ENCODE assay signal across 1 cellular context in genomic region chr17:48483004-48483403, GRCh38.
TF ChIP-seq lines count a peak whose summit lies in the region.

No MANE protein-coding gene starts in this region.

TF ChIP-seq in HCT116, 20 proteins besides CTCF, POLR2A, EP300 and RAD21 (continued from another document):
- TF ChIP-seq REST (IDR thresholded peaks at IDR 0.05; ENCODE audit: low read depth) (no peak), EGR1 (IDR thresholded peaks at IDR 0.05; ENCODE audit: low read depth) (no peak), FOSL1 (IDR thresholded peaks at IDR 0.05; ENCODE audit: low read depth) (no peak), ZFX (IDR thresholded peaks at IDR 0.05) (no peak), ATF3 (IDR thresholded peaks at IDR 0.05) (no peak; the same call in 1 of the 2 replicates), ELF1 (IDR thresholded peaks at IDR 0.05; ENCODE audit: borderline replicate concordance, low read depth) (no peak), SP1 (IDR thresholded peaks at IDR 0.05; ENCODE audit: low read depth) (no peak)
